ENCODE assay signal across 20 cellular contexts in the genomic region with DNA sequence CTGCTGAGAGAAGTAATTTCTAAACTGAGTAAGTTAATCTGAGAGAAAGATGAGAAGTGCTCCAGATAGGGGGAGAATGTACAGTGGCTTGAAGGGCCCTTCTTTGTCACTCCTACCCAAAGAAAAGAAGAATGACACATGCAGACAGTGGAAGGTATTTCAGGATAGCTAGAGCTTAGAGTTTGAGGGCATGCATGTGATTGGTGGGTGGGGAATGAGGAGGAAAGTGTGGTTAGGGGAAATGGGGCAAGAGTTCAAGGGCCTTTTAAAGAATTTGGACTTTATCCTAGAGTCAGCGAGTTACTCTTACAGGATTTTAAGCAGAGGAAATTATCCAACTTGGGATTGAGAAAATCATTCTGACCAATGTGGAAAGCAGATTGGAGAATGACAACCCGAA. TPM values are rescaled to one million over a fixed set of nuclear protein-coding genes. Genes with fewer than 3 reads are reported as not detected.
DNase-seq lines count a peak whose midpoint lies in the region; ATAC-seq and TF ChIP-seq lines count a peak whose summit lies in the region.
"Had no signal": no experiment of that assay in that cellular context is flagged by ENCODE, and none has a peak within 500 bp of the region (broad histone marks: within the 10 kb centered on the region; RNA-seq: fewer than 3 reads in every experiment).

No MANE protein-coding gene starts in this region.

- no peaks in the 10 kb centered on the region for H3K4me1 Mint-ChIP-seq in CD8-positive, alpha-beta memory T cell

- H3K23ac ChIP-seq in mesenchymal stem cell (ENCODE audit: low read length in 2 of 2): no peak overlapping the region

- peaks cover 2% of the 10 kb centered on the region for H3K4me1 ChIP-seq in mesenchymal stem cell (ENCODE audit: control insufficient read depth, insufficient read depth, low read depth, low read length)
- no peaks in the 10 kb centered on the region for H3K4me1 ChIP-seq in CD8-positive, alpha-beta memory T cell (ENCODE audit: insufficient read depth, low read length)
- no peaks in the 10 kb centered on the region for H3K4me1 ChIP-seq in Peyer's patch
- H3K4me1 ChIP-seq: BLaER1 had no signal

- TF ChIP-seq CTCF in Peyer's patch (IDR thresholded peaks at IDR 0.05): no peak

- no peak for ATAC-seq in HG02938 (IDR thresholded peaks at IDR 0.05; ENCODE audit: unreplicated experiment)

- no peak overlapping the region for H2BK5ac ChIP-seq in mesenchymal stem cell (ENCODE audit: low read depth, low read length, poor library complexity, severe bottlenecking)

- H3K9ac ChIP-seq in mesenchymal stem cell (ENCODE audit: low read length): no peak overlapping the region
- H3K9ac ChIP-seq: BLaER1, GM23248 had no signal

- no peak overlapping the region for H3K4me3 ChIP-seq in mesenchymal stem cell (ENCODE audit: insufficient read depth in 1 of 2, low read depth in 1 of 2, low read length in 2 of 2)
- no peak overlapping the region for H3K4me3 ChIP-seq in CD8-positive, alpha-beta memory T cell (ENCODE audit: low read length)
- H3K4me3 ChIP-seq in Peyer's patch: no peak overlapping the region
- H3K4me3 ChIP-seq: BLaER1, GM23248, MG63, SK-N-MC had no signal

- H3K4ac ChIP-seq in mesenchymal stem cell (ENCODE audit: low read depth in 1 of 2, low read length in 2 of 2): no peak overlapping the region

- H2BK12ac ChIP-seq in mesenchymal stem cell (ENCODE audit: low read length in 2 of 2): no peak overlapping the region

- TF ChIP-seq POLR2A in Peyer's patch (IDR thresholded peaks at IDR 0.05): no peak

- 94% methylated on average over 2 of the region's 2 CpGs for WGBS in mesenchymal stem cell

- H3K36me3 Mint-ChIP-seq in CD8-positive, alpha-beta memory T cell: no peaks in the 10 kb centered on the region
- H3K36me3 Mint-ChIP-seq: CD4-positive, CD25-positive, alpha-beta regulatory T cell had no signal

- H3K27ac ChIP-seq in mesenchymal stem cell (ENCODE audit: low read length, poor library complexity, severe bottlenecking) (no peak overlapping the region), Peyer's patch (no peak overlapping the region)
- no peak overlapping the region for H3K27ac ChIP-seq in CD8-positive, alpha-beta memory T cell (ENCODE audit: low read depth, low read length)
- H3K27ac ChIP-seq: BLaER1, GM23248 had no signal

- no peaks in the 10 kb centered on the region for H3K9me3 Mint-ChIP-seq in CD8-positive, alpha-beta memory T cell
- H3K9me3 Mint-ChIP-seq: CD4-positive, CD25-positive, alpha-beta regulatory T cell had no signal

- no peak overlapping the region for H2BK15ac ChIP-seq in mesenchymal stem cell (ENCODE audit: low read depth, poor library complexity, severe bottlenecking)

- H3K36me3 ChIP-seq in mesenchymal stem cell (ENCODE audit: control insufficient read depth in 1 of 2, insufficient read depth in 2 of 2, low read depth in 1 of 2, low read length in 2 of 2) (no peaks in the 10 kb centered on the region), Peyer's patch (peaks cover 0 to 3% (median 0%) of the 10 kb centered on the region in 3 donors)
- no peaks in the 10 kb centered on the region for H3K36me3 ChIP-seq in CD8-positive, alpha-beta memory T cell (ENCODE audit: insufficient read depth, low read length)

- H4K91ac ChIP-seq in mesenchymal stem cell (ENCODE audit: low read length): no peak overlapping the region

- no peaks in the 10 kb centered on the region for H3K27me3 Mint-ChIP-seq in CD8-positive, alpha-beta memory T cell
- H3K27me3 Mint-ChIP-seq: CD4-positive, CD25-positive, alpha-beta regulatory T cell had no signal

- H3K27me3 ChIP-seq in mesenchymal stem cell (ENCODE audit: control insufficient read depth in 1 of 2, insufficient read depth in 1 of 2, low read length in 2 of 2) (no peaks in the 10 kb centered on the region), Peyer's patch (no peaks in the 10 kb centered on the region)
- H3K27me3 ChIP-seq in CD8-positive, alpha-beta memory T cell (ENCODE audit: insufficient read depth, low read length, poor library complexity, severe bottlenecking): no peaks in the 10 kb centered on the region
- H3K27me3 ChIP-seq: BLaER1, MG63 had no signal

- H2AFZ ChIP-seq in mesenchymal stem cell (ENCODE audit: low read depth, low read length): no peak overlapping the region
- H2AFZ ChIP-seq: GM23248 had no signal

- no peak overlapping the region for H2AK5ac ChIP-seq in mesenchymal stem cell (ENCODE audit: low read length, severe bottlenecking)

- H3K4me3 Mint-ChIP-seq in CD8-positive, alpha-beta memory T cell: no peak overlapping the region
- H3K4me3 Mint-ChIP-seq: CD4-positive, CD25-positive, alpha-beta regulatory T cell had no signal

- no peak overlapping the region for H4K8ac ChIP-seq in mesenchymal stem cell (ENCODE audit: low read length)

- peak overlapping the region; percentile 19 for H2BK120ac ChIP-seq in mesenchymal stem cell (ENCODE audit: low read depth, low read length)

- H3K79me1 ChIP-seq in mesenchymal stem cell (replicated peaks; ENCODE audit: low read length, poor library complexity, severe bottlenecking): peaks cover 24% of the 10 kb centered on the region

- H3K9me3 ChIP-seq in mesenchymal stem cell (ENCODE audit: control insufficient read depth, low read length): no peaks in the 10 kb centered on the region
- no peaks in the 10 kb centered on the region for H3K9me3 ChIP-seq in CD8-positive, alpha-beta memory T cell (ENCODE audit: low read length)
- no peaks in the 10 kb centered on the region for H3K9me3 ChIP-seq in Peyer's patch
- H3K9me3 ChIP-seq: BLaER1, MG63 had no signal

- POLR2A ChIA-PET in CD8-positive, alpha-beta memory T cell (lab: Charles Lee): no interaction called here

- H3K27ac Mint-ChIP-seq in CD8-positive, alpha-beta memory T cell: no peak overlapping the region
- H3K27ac Mint-ChIP-seq: CD4-positive, CD25-positive, alpha-beta regulatory T cell had no signal

- H3K4me2 ChIP-seq in mesenchymal stem cell (ENCODE audit: low read length, poor library complexity, severe bottlenecking): no peak overlapping the region
- H3K4me2 ChIP-seq: BLaER1 had no signal

- no peak overlapping the region for H3K14ac ChIP-seq in mesenchymal stem cell (ENCODE audit: low read length in 2 of 2)

- DNase-seq in amniotic epithelial cell (ENCODE audit: low read depth) (peak; percentile 18), iris pigment epithelial cell (ENCODE audit: low read depth) (peak; percentile 7), mesenchymal stem cell (no peak), Kasumi-1 (lab: John Stamatoyannopoulos, UW) (no peak), Peyer's patch (no peak)
- no peak for DNase-seq in CD8-positive, alpha-beta memory T cell
- DNase-seq: CD4-positive, CD25-positive, alpha-beta regulatory T cell; GM23248; H7; KBM-7; MG63; NCI-H1694; NCI-H2029 treated with DMSO at 0.1 percent for 48 hours; NCI-H2227 treated with DMSO at 0.1 percent for 48 hours; NCI-H510A; NCI-H69; SIG-M5 had no signal

- CTCF ChIA-PET in CD8-positive, alpha-beta memory T cell (lab: Charles Lee): interaction anchor here (1.2 kb wide), 1 partner anchor 761 kb away, joined by 4 read pairs; no protein-coding TSS in a partner anchor

- H3K18ac ChIP-seq in mesenchymal stem cell (ENCODE audit: low read depth in 1 of 2, low read length in 2 of 2): no peak overlapping the region

RNA-seq across cellular contexts. Expression of a gene that starts 50.0 kb away (rescaled TPM):
- 18.8 TPM for polyA plus RNA-seq in mesenchymal stem cell (2013, experiment 1 of 2)
- polyA plus RNA-seq in mesenchymal stem cell (2013, experiment 2 of 2): 18.2 TPM
- total RNA-seq in CD8-positive, alpha-beta memory T cell: 10 to 100 TPM; 29.1 to 31.0 TPM
- 0.25 TPM for polyA plus RNA-seq in CD8-positive, alpha-beta memory T cell
- 10 to 100 TPM in 2 of 4 donors, 1 to 10 TPM in 2; 5.0 to 43.7 (median 11.2) TPM for total RNA-seq in Peyer's patch

Comparison
In these comparisons a context has a peak if more than half of its experiments do, and no peak if none do; other contexts are left out.
1. DNase-seq: peak in amniotic epithelial cell (single experiment) and iris pigment epithelial cell (single experiment); none in mesenchymal stem cell (single experiment), CD8-positive, alpha-beta memory T cell (0 of 5), Kasumi-1 (0 of 2) and Peyer's patch (0 of 3).